In genomic region chr19:35247526-35248309, GRCh38 we compare ENCODE assay signal across 8 cellular contexts. TPM values are rescaled to one million over a fixed set of nuclear protein-coding genes. Genes with fewer than 3 reads are reported as not detected.
A peak's percentile ranks its signal among the peaks of the same experiment; 100 is the strongest.
DNase-seq lines count a peak whose midpoint lies in the region; ATAC-seq, FAIRE-seq and TF ChIP-seq lines count a peak whose summit lies in the region.

No MANE protein-coding gene starts in this region.

- TF ChIP-seq POLR2A in breast epithelium (IDR thresholded peaks at IDR 0.05) = no peak
- peak in 1 of 2 experiments; percentile 36; a peak in 1 of 4 replicates for TF ChIP-seq POLR2A in HepG2 (IDR thresholded peaks at IDR 0.05; ENCODE audit: insufficient read depth in 1 of 2, low read depth in 2 of 2, low read length in 2 of 2)

- peak; percentile 81 for ATAC-seq in HepG2
- ATAC-seq in stimulated activated effector memory CD8-positive, alpha-beta T cell treated with anti-CD3 and anti-CD28 coated beads, Interleukin-12 subunit alpha, Interleukin-12 subunit beta, amount 100 ng/mL, for 72 hours = peak; percentile 70

- peaks cover 24% of the 10 kb centered on the region for H3K79me2 ChIP-seq in HepG2 (ENCODE audit: insufficient read depth, low read length)

- FAIRE-seq in GM19239 (lab: Jason Lieb, UNC) (peak; percentile 88), HepG2 (lab: Jason Lieb, UNC) (peak; percentile 48)

- H3K9ac ChIP-seq in HepG2 (ENCODE audit: insufficient read depth, low read depth, low read length) = peak overlapping the region; percentile 94

- POLR2A ChIA-PET in BJ (lab: Charles Lee) = no interaction called here
- POLR2A ChIA-PET in HepG2 (lab: Yijun Ruan, JAX) = no interaction called here

- WGBS in HepG2 (ENCODE audit: low lambda C conversion rate) = 2% methylated on average over 14 of the region's 42 CpGs

- BruUV-seq in HepG2 (replicated peaks; lab: Mats Ljungman, UMichigan) = TSS peak; percentile 95

- no peaks in the 10 kb centered on the region; the same call in 1 of the 2 replicates for H4K20me1 ChIP-seq in HepG2 (ENCODE audit: insufficient read depth, low read length)

- H3K36me3 Mint-ChIP-seq in stimulated activated effector memory CD8-positive, alpha-beta T cell treated with anti-CD3 and anti-CD28 coated beads, Interleukin-12 subunit alpha, Interleukin-12 subunit beta, amount 100 ng/mL, for 72 hours = peaks cover 32% of the 10 kb centered on the region

- H2AFZ ChIP-seq in HepG2 (ENCODE audit: low read length) = peak overlapping the region; percentile 96

- TF ChIP-seq CTCF in BJ (IDR thresholded peaks at IDR 0.05; ENCODE audit: insufficient read depth, low read depth, low read length) (peak; percentile 14; the same call in 1 of the 2 replicates), breast epithelium (IDR thresholded peaks at IDR 0.05) (peak in 2 of 3 donors; percentile 50 to 82), HepG2 (CRISPR knock-in tag; IDR thresholded peaks at IDR 0.05) (peak; percentile 93)

- H3K4me1 ChIP-seq in breast epithelium (peaks cover 0 to 6% of the 10 kb centered on the region in 2 donors), HepG2 (ENCODE audit: insufficient read depth, low read length) (peaks cover 31% of the 10 kb centered on the region)

- H3K4me3 Mint-ChIP-seq in stimulated activated effector memory CD8-positive, alpha-beta T cell treated with anti-CD3 and anti-CD28 coated beads, Interleukin-12 subunit alpha, Interleukin-12 subunit beta, amount 100 ng/mL, for 72 hours = peak overlapping the region; percentile 88

- H3K9me3 Mint-ChIP-seq in stimulated activated effector memory CD8-positive, alpha-beta T cell treated with anti-CD3 and anti-CD28 coated beads, Interleukin-12 subunit alpha, Interleukin-12 subunit beta, amount 100 ng/mL, for 72 hours = peaks cover 3% of the 10 kb centered on the region

- intact Hi-C loops in breast epithelium (cut with DNase I; ENCODE audit: low total_unique reads) (loop anchor here (2.0 kb wide), 1 partner anchor 19 kb away; no protein-coding TSS in a partner anchor), HepG2 (cut with micrococcal nuclease; ENCODE audit: unreplicated experiment) (loop anchor here (10.0 kb wide), 1 partner anchor 247 kb away; the partner anchor contains the start of gene KRTDAP)

- in situ Hi-C loops in HepG2 (cut with HindIII; ENCODE audit: extremely low pct_ligation_motif_present, low pct_unique_long_range_greater_than_20kb) = no loop called here

- peak overlapping the region; percentile 83 for H3K4me2 ChIP-seq in HepG2 (ENCODE audit: low read depth, low read length)

- peak overlapping the region; percentile 91 for H3K27ac Mint-ChIP-seq in stimulated activated effector memory CD8-positive, alpha-beta T cell treated with anti-CD3 and anti-CD28 coated beads, Interleukin-12 subunit alpha, Interleukin-12 subunit beta, amount 100 ng/mL, for 72 hours

- H3K27me3 ChIP-seq in BJ (ENCODE audit: control insufficient read depth, insufficient read depth, low read length) (peaks cover 16% of the 10 kb centered on the region), breast epithelium (no peaks in the 10 kb centered on the region), HepG2 (ENCODE audit: control insufficient read depth in 1 of 2, insufficient read depth in 2 of 2, low read length in 2 of 2) (no peaks in the 10 kb centered on the region; a peak in 1 of 5 replicates)

- H3K36me3 ChIP-seq in BJ (ENCODE audit: control insufficient read depth, insufficient read depth, low read length) = no peaks in the 10 kb centered on the region
- H3K36me3 ChIP-seq in breast epithelium = no peaks in the 10 kb centered on the region
- peaks cover 3 to 12% of the 10 kb centered on the region in 2 experiments; a peak in 2 of 5 replicates for H3K36me3 ChIP-seq in HepG2 (replicated peaks in 1 of 2; ENCODE audit: control insufficient read depth in 1 of 2, insufficient read depth in 2 of 2, low read length in 2 of 2)

- TF ChIP-seq RAD21 in HepG2 (CRISPR knock-in tag; IDR thresholded peaks at IDR 0.05) = peak; percentile 84

- no peak for DNase-seq in BJ (ENCODE audit: low read depth)
- DNase-seq in GM19239 (ENCODE audit: insufficient read length, low spot score) = no peak
- DNase-seq in HK-2 (ENCODE audit: unreplicated experiment) = peak; percentile 84
- DNase-seq in SW 1271 (lab: John Stamatoyannopoulos, UW) = peak; percentile 53 to 72
- DNase-seq in breast epithelium (ENCODE audit: low spot score in 2 of 2) = peak; percentile 82 to 86
- DNase-seq in HepG2 (ENCODE audit: low spot score) = peak; percentile 87
- peak in 1 of 2 donors; percentile 68 for DNase-seq in stimulated activated effector memory CD8-positive, alpha-beta T cell treated with anti-CD3 and anti-CD28 coated beads, Interleukin-12 subunit alpha, Interleukin-12 subunit beta, amount 100 ng/mL, for 72 hours (ENCODE audit: low spot score in 2 of 2)
- DNase-seq in pons (ENCODE audit: low spot score) = no peak

- H3K27ac ChIP-seq in breast epithelium = peak overlapping the region; percentile 95 to 97
- peak overlapping the region; percentile 98 for H3K27ac ChIP-seq in HepG2 (ENCODE audit: extremely low read length, insufficient read depth, low read length)

- CTCF ChIA-PET in BJ (lab: Yijun Ruan, JAX) = no interaction called here
- CTCF ChIA-PET in HepG2 (lab: Yijun Ruan, JAX; ENCODE audit: low intra/inter-chr PET ratio, low total read pairs) = interaction anchor here (0.9 to 1.4 kb wide), 4 partner anchors 21 to 262 kb away, joined by 3 read pairs; no protein-coding TSS in a partner anchor

- H3K4me1 Mint-ChIP-seq in stimulated activated effector memory CD8-positive, alpha-beta T cell treated with anti-CD3 and anti-CD28 coated beads, Interleukin-12 subunit alpha, Interleukin-12 subunit beta, amount 100 ng/mL, for 72 hours = peaks cover 37% of the 10 kb centered on the region

- no peaks in the 10 kb centered on the region for H3K9me3 ChIP-seq in breast epithelium
- no peaks in the 10 kb centered on the region for H3K9me3 ChIP-seq in HepG2 (ENCODE audit: low read length)

- H3K4me3 ChIP-seq in BJ (ENCODE audit: low read depth, low read length) = no peak overlapping the region
- peak overlapping the region; percentile 40 to 82 (median 70) for H3K4me3 ChIP-seq in breast epithelium
- peak overlapping the region; percentile 74 to 99 (median 92) for H3K4me3 ChIP-seq in HepG2 (replicated peaks in 1 of 3; ENCODE audit: insufficient read depth in 1 of 3, low read depth in 2 of 3, low read length in 3 of 3)

- no peak for TF ChIP-seq EP300 in HepG2 (IDR thresholded peaks at IDR 0.05; ENCODE audit: low read depth in 2 of 2, low read length in 2 of 2)
- no peak for TF ChIP-seq EP300 in HepG2 (CRISPR knock-in tag; IDR thresholded peaks at IDR 0.05; ENCODE audit: borderline replicate concordance)

RNA-seq across cellular contexts. Expression of gene LSR, which starts 1.1 kb away (rescaled TPM):
- polyA plus RNA-seq in BJ (2011; rRNA removed) (0.42 and 0.53 TPM in 2 replicates), HepG2 (2011; rRNA removed) (79.2 and 111 TPM in 2 replicates)
- 0.19 TPM in 1 of 2 replicates, not detected in the other for polyA minus RNA-seq in BJ (2011; rRNA and poly(A)+ RNA removed)
- total RNA-seq in breast epithelium (10 to 100 TPM in 2 of 3 donors, 1 to 10 TPM in 1; 3.7 to 37.5 (median 35.1) TPM), HepG2 (2016; rRNA removed; fragmentation: Illumina TruSeq; extraction: Trizol) (14.2 and 29.2 TPM in 2 replicates)
- total RNA-seq in HepG2 (2016; cell fraction: cytosol; rRNA removed; fragmentation: Illumina TruSeq; extraction: Trizol; ENCODE audit: low read depth) = 8.7 and 9.3 TPM in 2 replicates
- total RNA-seq in HepG2 (2016; cell fraction: insoluble cytoplasmic fraction; rRNA removed; fragmentation: Illumina TruSeq; extraction: Trizol) = 15.3 and 31.4 TPM in 2 replicates
- total RNA-seq in HepG2 (2016; cell fraction: membrane; rRNA removed; fragmentation: Illumina TruSeq; extraction: Trizol) = 15.2 and 21.9 TPM in 2 replicates
- total RNA-seq in HepG2 (2016; cell fraction: nucleus; rRNA removed; fragmentation: Illumina TruSeq; extraction: Trizol) = 43.9 and 48.2 TPM in 2 replicates
- 44.4 and 71.0 TPM in 2 replicates for polyA plus RNA-seq in HepG2 (2011; cell fraction: cytosol; rRNA removed)
- 93.8 and 94.9 TPM in 2 replicates for polyA plus RNA-seq in HepG2 (2011; cell fraction: nucleus; rRNA removed)
- polyA plus RNA-seq in HepG2 (2012) = 67.7 and 97.6 TPM in 2 replicates
- 15.7 and 17.3 TPM in 2 replicates for polyA plus RNA-seq in HepG2 (2016; cell fraction: cytosol; fragmentation: Illumina TruSeq; extraction: Trizol; ENCODE audit: low read depth)
- polyA plus RNA-seq in HepG2 (2016; cell fraction: insoluble cytoplasmic fraction; fragmentation: Illumina TruSeq; extraction: Trizol; ENCODE audit: low read depth) = 25.8 and 27.8 TPM in 2 replicates
- polyA plus RNA-seq in HepG2 (2016; cell fraction: membrane; fragmentation: Illumina TruSeq; extraction: Trizol; ENCODE audit: low read depth) = 21.9 and 23.9 TPM in 2 replicates
- 110 and 128 TPM in 2 replicates for polyA plus RNA-seq in HepG2 (2016; cell fraction: nucleus; fragmentation: Illumina TruSeq; extraction: Trizol; ENCODE audit: insufficient read depth, low read depth)
- 87.8 and 296 TPM in 2 replicates for polyA minus RNA-seq in HepG2 (2011; rRNA and poly(A)+ RNA removed; ENCODE audit: low replicate concordance)
- 103 and 111 TPM in 2 replicates for polyA minus RNA-seq in HepG2 (2011; cell fraction: cytosol; rRNA and poly(A)+ RNA removed)
- 64.0 and 64.9 TPM in 2 replicates for polyA minus RNA-seq in HepG2 (2011; cell fraction: nucleus; rRNA and poly(A)+ RNA removed)

RNA-seq across cellular contexts. Expression of gene FAM187B, which starts 19.2 kb away (rescaled TPM):
- not detected in 2 replicates for polyA plus RNA-seq in BJ (2011; rRNA removed)
- not detected in 2 replicates for polyA minus RNA-seq in BJ (2011; rRNA and poly(A)+ RNA removed)
- under 1 TPM in 1 of 3 donors, not detected in 2; 0.44 TPM for total RNA-seq in breast epithelium
- not detected in 2 replicates for total RNA-seq in HepG2 (2016; rRNA removed; fragmentation: Illumina TruSeq; extraction: Trizol)
- not detected in 2 replicates for total RNA-seq in HepG2 (2016; cell fraction: cytosol; rRNA removed; fragmentation: Illumina TruSeq; extraction: Trizol; ENCODE audit: low read depth)
- not detected in 2 replicates for total RNA-seq in HepG2 (2016; cell fraction: insoluble cytoplasmic fraction; rRNA removed; fragmentation: Illumina TruSeq; extraction: Trizol)
- total RNA-seq in HepG2 (2016; cell fraction: membrane; rRNA removed; fragmentation: Illumina TruSeq; extraction: Trizol) = not detected in 2 replicates
- not detected in 2 replicates for total RNA-seq in HepG2 (2016; cell fraction: nucleus; rRNA removed; fragmentation: Illumina TruSeq; extraction: Trizol)
- not detected in 2 replicates for polyA plus RNA-seq in HepG2 (2011; rRNA removed)
- not detected in 2 replicates for polyA plus RNA-seq in HepG2 (2011; cell fraction: cytosol; rRNA removed)
- not detected in 2 replicates for polyA plus RNA-seq in HepG2 (2011; cell fraction: nucleus; rRNA removed)
- not detected in 2 replicates for polyA plus RNA-seq in HepG2 (2012)
- not detected in 2 replicates for polyA plus RNA-seq in HepG2 (2016; cell fraction: cytosol; fragmentation: Illumina TruSeq; extraction: Trizol; ENCODE audit: low read depth)
- polyA plus RNA-seq in HepG2 (2016; cell fraction: insoluble cytoplasmic fraction; fragmentation: Illumina TruSeq; extraction: Trizol; ENCODE audit: low read depth) = not detected in 2 replicates
- polyA plus RNA-seq in HepG2 (2016; cell fraction: membrane; fragmentation: Illumina TruSeq; extraction: Trizol; ENCODE audit: low read depth) = not detected in 2 replicates
- polyA plus RNA-seq in HepG2 (2016; cell fraction: nucleus; fragmentation: Illumina TruSeq; extraction: Trizol; ENCODE audit: insufficient read depth, low read depth) = not detected in 2 replicates
- not detected in 2 replicates for polyA minus RNA-seq in HepG2 (2011; rRNA and poly(A)+ RNA removed; ENCODE audit: low replicate concordance)
- polyA minus RNA-seq in HepG2 (2011; cell fraction: cytosol; rRNA and poly(A)+ RNA removed) = not detected in 2 replicates
- not detected in 2 replicates for polyA minus RNA-seq in HepG2 (2011; cell fraction: nucleus; rRNA and poly(A)+ RNA removed)

RNA-seq across cellular contexts. Expression of gene USF2, which starts 21.0 kb away (rescaled TPM):
- polyA plus RNA-seq in BJ (2011; rRNA removed) = 80.3 and 80.9 TPM in 2 replicates
- 33.4 and 56.6 TPM in 2 replicates for polyA minus RNA-seq in BJ (2011; rRNA and poly(A)+ RNA removed)
- total RNA-seq in breast epithelium = 100 to 1,000 TPM in 1 of 3 donors, 10 to 100 TPM in 2; 72.7 to 117 (median 77.3) TPM
- 44.8 and 54.9 TPM in 2 replicates for total RNA-seq in HepG2 (2016; rRNA removed; fragmentation: Illumina TruSeq; extraction: Trizol)
- 85.6 and 90.7 TPM in 2 replicates for total RNA-seq in HepG2 (2016; cell fraction: cytosol; rRNA removed; fragmentation: Illumina TruSeq; extraction: Trizol; ENCODE audit: low read depth)
- total RNA-seq in HepG2 (2016; cell fraction: insoluble cytoplasmic fraction; rRNA removed; fragmentation: Illumina TruSeq; extraction: Trizol) = 38.6 and 58.5 TPM in 2 replicates
- 116 and 121 TPM in 2 replicates for total RNA-seq in HepG2 (2016; cell fraction: membrane; rRNA removed; fragmentation: Illumina TruSeq; extraction: Trizol)
- 31.0 and 31.5 TPM in 2 replicates for total RNA-seq in HepG2 (2016; cell fraction: nucleus; rRNA removed; fragmentation: Illumina TruSeq; extraction: Trizol)
- 94.9 and 106 TPM in 2 replicates for polyA plus RNA-seq in HepG2 (2011; rRNA removed)
- polyA plus RNA-seq in HepG2 (2011; cell fraction: cytosol; rRNA removed) = 72.5 and 101 TPM in 2 replicates
- 179 and 216 TPM in 2 replicates for polyA plus RNA-seq in HepG2 (2011; cell fraction: nucleus; rRNA removed)
- polyA plus RNA-seq in HepG2 (2012) = 59.3 and 80.8 TPM in 2 replicates
- polyA plus RNA-seq in HepG2 (2016; cell fraction: cytosol; fragmentation: Illumina TruSeq; extraction: Trizol; ENCODE audit: low read depth) = 180 and 204 TPM in 2 replicates
- polyA plus RNA-seq in HepG2 (2016; cell fraction: insoluble cytoplasmic fraction; fragmentation: Illumina TruSeq; extraction: Trizol; ENCODE audit: low read depth) = 76.3 and 81.0 TPM in 2 replicates
- 201 and 210 TPM in 2 replicates for polyA plus RNA-seq in HepG2 (2016; cell fraction: membrane; fragmentation: Illumina TruSeq; extraction: Trizol; ENCODE audit: low read depth)
- 122 and 131 TPM in 2 replicates for polyA plus RNA-seq in HepG2 (2016; cell fraction: nucleus; fragmentation: Illumina TruSeq; extraction: Trizol; ENCODE audit: insufficient read depth, low read depth)
- 64.5 and 74.9 TPM in 2 replicates for polyA minus RNA-seq in HepG2 (2011; rRNA and poly(A)+ RNA removed; ENCODE audit: low replicate concordance)
- polyA minus RNA-seq in HepG2 (2011; cell fraction: cytosol; rRNA and poly(A)+ RNA removed) = 28.8 and 32.4 TPM in 2 replicates
- polyA minus RNA-seq in HepG2 (2011; cell fraction: nucleus; rRNA and poly(A)+ RNA removed) = 29.3 and 33.5 TPM in 2 replicates

RNA-seq across cellular contexts. Expression of gene HAMP, which starts 34.6 kb away (rescaled TPM):
- not detected in 2 replicates for polyA plus RNA-seq in BJ (2011; rRNA removed)
- not detected in 2 replicates for polyA minus RNA-seq in BJ (2011; rRNA and poly(A)+ RNA removed)
- 1 to 10 TPM in 1 of 3 donors, not detected in 2; 1.5 TPM for total RNA-seq in breast epithelium
- total RNA-seq in HepG2 (2016; rRNA removed; fragmentation: Illumina TruSeq; extraction: Trizol) = 25.7 and 47.6 TPM in 2 replicates
- total RNA-seq in HepG2 (2016; cell fraction: cytosol; rRNA removed; fragmentation: Illumina TruSeq; extraction: Trizol; ENCODE audit: low read depth) = 25.4 and 32.6 TPM in 2 replicates
- total RNA-seq in HepG2 (2016; cell fraction: insoluble cytoplasmic fraction; rRNA removed; fragmentation: Illumina TruSeq; extraction: Trizol) = 29.6 and 46.4 TPM in 2 replicates
- 20.2 and 24.3 TPM in 2 replicates for total RNA-seq in HepG2 (2016; cell fraction: membrane; rRNA removed; fragmentation: Illumina TruSeq; extraction: Trizol)
- total RNA-seq in HepG2 (2016; cell fraction: nucleus; rRNA removed; fragmentation: Illumina TruSeq; extraction: Trizol) = 34.1 and 40.9 TPM in 2 replicates
- polyA plus RNA-seq in HepG2 (2011; rRNA removed) = 36.1 and 73.0 TPM in 2 replicates
- polyA plus RNA-seq in HepG2 (2011; cell fraction: cytosol; rRNA removed) = 15.0 and 69.5 TPM in 2 replicates
- polyA plus RNA-seq in HepG2 (2011; cell fraction: nucleus; rRNA removed) = 13.2 and 42.5 TPM in 2 replicates
- 6.0 and 30.6 TPM in 2 replicates for polyA plus RNA-seq in HepG2 (2012)
- 29.7 and 32.2 TPM in 2 replicates for polyA plus RNA-seq in HepG2 (2016; cell fraction: cytosol; fragmentation: Illumina TruSeq; extraction: Trizol; ENCODE audit: low read depth)
- polyA plus RNA-seq in HepG2 (2016; cell fraction: insoluble cytoplasmic fraction; fragmentation: Illumina TruSeq; extraction: Trizol; ENCODE audit: low read depth) = 44.0 and 52.6 TPM in 2 replicates
- polyA plus RNA-seq in HepG2 (2016; cell fraction: membrane; fragmentation: Illumina TruSeq; extraction: Trizol; ENCODE audit: low read depth) = 28.8 and 30.2 TPM in 2 replicates
- polyA plus RNA-seq in HepG2 (2016; cell fraction: nucleus; fragmentation: Illumina TruSeq; extraction: Trizol; ENCODE audit: insufficient read depth, low read depth) = 111 and 114 TPM in 2 replicates
- 150 TPM in 1 of 2 replicates, not detected in the other for polyA minus RNA-seq in HepG2 (2011; rRNA and poly(A)+ RNA removed; ENCODE audit: low replicate concordance)
- 10.9 and 30.2 TPM in 2 replicates for polyA minus RNA-seq in HepG2 (2011; cell fraction: cytosol; rRNA and poly(A)+ RNA removed)
- 9.2 and 18.0 TPM in 2 replicates for polyA minus RNA-seq in HepG2 (2011; cell fraction: nucleus; rRNA and poly(A)+ RNA removed)

RNA-seq across cellular contexts. Expression of gene MAG, which starts 44.2 kb away (rescaled TPM):
- polyA plus RNA-seq in BJ (2011; rRNA removed) (not detected in 2 replicates), HepG2 (2011; rRNA removed) (0.17 and 0.20 TPM in 2 replicates)
- polyA minus RNA-seq in BJ (2011; rRNA and poly(A)+ RNA removed) = not detected in 2 replicates
- total RNA-seq in breast epithelium (1 to 10 TPM in 1 of 3 donors, not detected in 2; 4.2 TPM), HepG2 (2016; rRNA removed; fragmentation: Illumina TruSeq; extraction: Trizol) (0.80 and 1.3 TPM in 2 replicates)
- 0.26 and 0.71 TPM in 2 replicates for total RNA-seq in HepG2 (2016; cell fraction: cytosol; rRNA removed; fragmentation: Illumina TruSeq; extraction: Trizol; ENCODE audit: low read depth)
- total RNA-seq in HepG2 (2016; cell fraction: insoluble cytoplasmic fraction; rRNA removed; fragmentation: Illumina TruSeq; extraction: Trizol) = 0.56 and 0.87 TPM in 2 replicates
- total RNA-seq in HepG2 (2016; cell fraction: membrane; rRNA removed; fragmentation: Illumina TruSeq; extraction: Trizol) = 0.59 and 1.5 TPM in 2 replicates
- total RNA-seq in HepG2 (2016; cell fraction: nucleus; rRNA removed; fragmentation: Illumina TruSeq; extraction: Trizol) = 1.6 and 2.6 TPM in 2 replicates
- polyA plus RNA-seq in HepG2 (2011; cell fraction: cytosol; rRNA removed) = 0.13 and 0.27 TPM in 2 replicates
- 0.40 and 0.93 TPM in 2 replicates for polyA plus RNA-seq in HepG2 (2011; cell fraction: nucleus; rRNA removed)
- polyA plus RNA-seq in HepG2 (2012) = not detected in 2 replicates
- polyA plus RNA-seq in HepG2 (2016; cell fraction: cytosol; fragmentation: Illumina TruSeq; extraction: Trizol; ENCODE audit: low read depth) = 0.70 TPM in 2 replicates
- 0.38 and 1.3 TPM in 2 replicates for polyA plus RNA-seq in HepG2 (2016; cell fraction: insoluble cytoplasmic fraction; fragmentation: Illumina TruSeq; extraction: Trizol; ENCODE audit: low read depth)
- 0.24 and 0.97 TPM in 2 replicates for polyA plus RNA-seq in HepG2 (2016; cell fraction: membrane; fragmentation: Illumina TruSeq; extraction: Trizol; ENCODE audit: low read depth)
- 0.82 and 1.5 TPM in 2 replicates for polyA plus RNA-seq in HepG2 (2016; cell fraction: nucleus; fragmentation: Illumina TruSeq; extraction: Trizol; ENCODE audit: insufficient read depth, low read depth)
- not detected in 2 replicates for polyA minus RNA-seq in HepG2 (2011; rRNA and poly(A)+ RNA removed; ENCODE audit: low replicate concordance)
- polyA minus RNA-seq in HepG2 (2011; cell fraction: cytosol; rRNA and poly(A)+ RNA removed) = not detected in 2 replicates
- 0.64 and 0.75 TPM in 2 replicates for polyA minus RNA-seq in HepG2 (2011; cell fraction: nucleus; rRNA and poly(A)+ RNA removed)

Comparison
In these comparisons a context has a peak if more than half of its experiments do, and no peak if none do; other contexts are left out.
1. DNase-seq: peak in HK-2 (single experiment), SW 1271 (2 of 2), breast epithelium (2 of 2) and HepG2 (single experiment); none in BJ (single experiment), GM19239 (single experiment) and pons (single experiment).
2. CTCF ChIP-seq: peak in every context shown above with its lines; median percentile 93 in HepG2; 66 in breast epithelium; 14 in BJ.